Comparison of ENCODE assay signal across 25 cellular contexts in genomic region chr7:34916267-34916666, GRCh38.
"Had no signal": no experiment of that assay in that cellular context is flagged by ENCODE, and none has a peak within 500 bp of the region (broad histone marks: within the 10 kb centered on the region; RNA-seq: fewer than 3 reads in every experiment).

No MANE protein-coding gene starts in this region.

- DNase-seq: activated CD4-positive, alpha-beta memory T cell treated with anti-CD3 and anti-CD28 coated beads, Interleukin-2, amount 10 ng/mL, durations not matched to agents 7 days and 5 days; activated CD4-positive, alpha-beta T cell treated with anti-CD3 and anti-CD28 coated beads for 1 hour; activated CD4-positive, alpha-beta T cell treated with anti-CD3 and anti-CD28 coated beads for 4 hours; activated CD4-positive, alpha-beta T cell treated with anti-CD3 and anti-CD28 coated beads, Interleukin-2, amount 10 ng/mL, durations not matched to agents 7 days and 5 days; activated CD4-positive, alpha-beta T cell treated with anti-CD3 and anti-CD28 coated beads, Interleukin-2, amount 50 U/mL, for 4 hours; activated CD8-positive, alpha-beta memory T cell treated with anti-CD3 and anti-CD28 coated beads, Interleukin-2, amount 50 U/mL, for 48 hours; activated gamma-delta T cell; activated naive CD4-positive, alpha-beta T cell; activated naive CD4-positive, alpha-beta T cell treated with anti-CD3 and anti-CD28 coated beads, Interleukin-2, amount 10 ng/mL, durations not matched to agents 7 days and 5 days; activated naive CD8-positive, alpha-beta T cell treated with anti-CD3 and anti-CD28 coated beads, Interleukin-2, amount 10 ng/mL, durations not matched to agents 7 days and 5 days; activated T-cell treated with anti-CD3 and anti-CD28 coated beads for 4 hours; activated T-cell treated with anti-CD3 and anti-CD28 coated beads, Interleukin-2, amount 50 U/mL, for 24 hours; activated T-cell treated with anti-CD3 and anti-CD28 coated beads, Interleukin-2, amount 50 U/mL, for 72 hours; brain microvascular endothelial cell; dorsolateral prefrontal cortex; effector memory CD4-positive, alpha-beta T cell; endodermal cell; foreskin fibroblast; head of caudate nucleus; T-helper 2 cell had no signal

- H3K27me3 ChIP-seq: brain microvascular endothelial cell, dorsolateral prefrontal cortex had no signal

- H3K4me1 Mint-ChIP-seq: activated CD4-positive, alpha-beta memory T cell treated with anti-CD3 and anti-CD28 coated beads, Interleukin-2, amount 10 ng/mL, durations not matched to agents 7 days and 5 days; activated CD4-positive, alpha-beta T cell treated with anti-CD3 and anti-CD28 coated beads, Interleukin-2, amount 10 ng/mL, durations not matched to agents 7 days and 5 days; activated naive CD4-positive, alpha-beta T cell treated with anti-CD3 and anti-CD28 coated beads, Interleukin-2, amount 10 ng/mL, durations not matched to agents 7 days and 5 days; activated naive CD8-positive, alpha-beta T cell treated with anti-CD3 and anti-CD28 coated beads, Interleukin-2, amount 10 ng/mL, durations not matched to agents 7 days and 5 days; central memory CD8-positive, alpha-beta T cell; endodermal cell had no signal

- H3K27ac Mint-ChIP-seq: activated CD4-positive, alpha-beta memory T cell treated with anti-CD3 and anti-CD28 coated beads, Interleukin-2, amount 10 ng/mL, durations not matched to agents 7 days and 5 days; activated CD4-positive, alpha-beta T cell treated with anti-CD3 and anti-CD28 coated beads, Interleukin-2, amount 10 ng/mL, durations not matched to agents 7 days and 5 days; activated naive CD4-positive, alpha-beta T cell treated with anti-CD3 and anti-CD28 coated beads, Interleukin-2, amount 10 ng/mL, durations not matched to agents 7 days and 5 days; activated naive CD4-positive, alpha-beta T cell treated with anti-CD3 and anti-CD28 coated beads, Interleukin-2, amount 50 U/mL, for 72 hours; activated naive CD8-positive, alpha-beta T cell treated with anti-CD3 and anti-CD28 coated beads, Interleukin-2, amount 10 ng/mL, durations not matched to agents 7 days and 5 days; activated T-cell treated with anti-CD3 and anti-CD28 coated beads, Interleukin-2, amount 50 U/mL, for 24 hours; activated T-cell treated with anti-CD3 and anti-CD28 coated beads, Interleukin-2, amount 50 U/mL, for 72 hours; dendritic cell treated with granulocyte-macrophage colony-stimulating factor and Interleukin-4, amounts not matched to agents 40 ng/mL and 50 ng/mL, for 4 days; endodermal cell had no signal

- H3K4me3 Mint-ChIP-seq: activated CD4-positive, alpha-beta memory T cell treated with anti-CD3 and anti-CD28 coated beads, Interleukin-2, amount 10 ng/mL, durations not matched to agents 7 days and 5 days; activated CD4-positive, alpha-beta T cell treated with anti-CD3 and anti-CD28 coated beads, Interleukin-2, amount 10 ng/mL, durations not matched to agents 7 days and 5 days; activated naive CD4-positive, alpha-beta T cell treated with anti-CD3 and anti-CD28 coated beads, Interleukin-2, amount 10 ng/mL, durations not matched to agents 7 days and 5 days; activated naive CD8-positive, alpha-beta T cell treated with anti-CD3 and anti-CD28 coated beads, Interleukin-2, amount 10 ng/mL, durations not matched to agents 7 days and 5 days; activated T-cell treated with anti-CD3 and anti-CD28 coated beads, Interleukin-2, amount 50 U/mL, for 24 hours; activated T-cell treated with anti-CD3 and anti-CD28 coated beads, Interleukin-2, amount 50 U/mL, for 72 hours; central memory CD8-positive, alpha-beta T cell; dendritic cell treated with granulocyte-macrophage colony-stimulating factor and Interleukin-4, amounts not matched to agents 40 ng/mL and 50 ng/mL, for 4 days; endodermal cell had no signal

- H3K36me3 ChIP-seq: brain microvascular endothelial cell had no signal

- ATAC-seq: activated naive CD4-positive, alpha-beta T cell treated with anti-CD3 and anti-CD28 coated beads, Interleukin-2, amount 50 U/mL, for 72 hours; activated T-cell treated with anti-CD3 and anti-CD28 coated beads, Interleukin-2, amount 50 U/mL, for 72 hours; esophagus mucosa had no signal

- H3K27ac ChIP-seq: brain microvascular endothelial cell, coronary artery, dorsolateral prefrontal cortex had no signal

- H3K36me3 Mint-ChIP-seq: activated naive CD4-positive, alpha-beta T cell treated with anti-CD3 and anti-CD28 coated beads, Interleukin-2, amount 10 ng/mL, durations not matched to agents 7 days and 5 days; activated naive CD8-positive, alpha-beta T cell treated with anti-CD3 and anti-CD28 coated beads, Interleukin-2, amount 10 ng/mL, durations not matched to agents 7 days and 5 days had no signal

- H3K27me3 Mint-ChIP-seq: dendritic cell treated with granulocyte-macrophage colony-stimulating factor and Interleukin-4, amounts not matched to agents 40 ng/mL and 50 ng/mL, for 4 days had no signal

- H3K4me3 ChIP-seq: coronary artery, dorsolateral prefrontal cortex had no signal

- H3K9me3 Mint-ChIP-seq: activated CD4-positive, alpha-beta memory T cell treated with anti-CD3 and anti-CD28 coated beads, Interleukin-2, amount 10 ng/mL, durations not matched to agents 7 days and 5 days; central memory CD8-positive, alpha-beta T cell had no signal
